5 cellular contexts compared by ENCODE assay signal in genomic region chr14:87254331-87254730, GRCh38.
"Had no signal": no experiment of that assay in that cellular context is flagged by ENCODE, and none has a peak within 500 bp of the region (broad histone marks: within the 10 kb centered on the region; RNA-seq: fewer than 3 reads in every experiment).

No MANE protein-coding gene starts in this region.

- H3K4me2 ChIP-seq: GM23338 had no signal

- DNase-seq: H9, HCEC 1CT, IMR-90 had no signal

- ATAC-seq: GM23338, K562 had no signal

- H3K4me3 ChIP-seq: GM23338, K562 had no signal
